ENCODE assay signal across 13 cellular contexts in genomic region chr10:131961777-131962450, GRCh38. TPM values are rescaled to one million over a fixed set of nuclear protein-coding genes. Genes with fewer than 3 reads are reported as not detected.
DNase-seq lines count a peak whose midpoint lies in the region; ATAC-seq and TF ChIP-seq lines count a peak whose summit lies in the region.
"Had no signal": no experiment of that assay in that cellular context is flagged by ENCODE, and none has a peak within 500 bp of the region (broad histone marks: within the 10 kb centered on the region; RNA-seq: fewer than 3 reads in every experiment).

No MANE protein-coding gene starts in this region.

- intact Hi-C loops in cardiac septum (cut with DNase I), result no loop called here
- intact Hi-C loops in left ventricle myocardium inferior (cut with micrococcal nuclease), result no loop called here
- intact Hi-C loops in ovary (cut with DNase I), result no loop called here

- H3K9me3 Mint-ChIP-seq in glutamatergic neuron (ENCODE audit: unreplicated experiment), result peaks cover 13% of the 10 kb centered on the region
- H3K9me3 Mint-ChIP-seq: CD4-positive, CD25-positive, alpha-beta regulatory T cell had no signal

- no peaks in the 10 kb centered on the region for H3K4me1 ChIP-seq in left ventricle myocardium inferior
- H3K4me1 ChIP-seq in ovary (ENCODE audit: insufficient read depth), result no peaks in the 10 kb centered on the region

- no peak overlapping the region for H3K4me3 ChIP-seq in left ventricle myocardium inferior
- H3K4me3 ChIP-seq in ovary, result no peak overlapping the region

- H3K36me3 ChIP-seq in left ventricle myocardium inferior (peaks cover 31% of the 10 kb centered on the region), ovary (no peaks in the 10 kb centered on the region)

- peaks cover 5% of the 10 kb centered on the region for H3K36me3 Mint-ChIP-seq in glutamatergic neuron (ENCODE audit: unreplicated experiment)

- H3K27ac Mint-ChIP-seq in glutamatergic neuron (ENCODE audit: unreplicated experiment), result peak overlapping the region; percentile 30

- peak overlapping the region; percentile 46 for H3K4me3 Mint-ChIP-seq in glutamatergic neuron (ENCODE audit: unreplicated experiment)
- H3K4me3 Mint-ChIP-seq: CD4-positive, CD25-positive, alpha-beta regulatory T cell had no signal

- peaks cover 12% of the 10 kb centered on the region for H3K4me1 Mint-ChIP-seq in glutamatergic neuron (ENCODE audit: low read depth, unreplicated experiment)

- H3K27me3 ChIP-seq in left ventricle myocardium inferior (ENCODE audit: low read depth) (no peaks in the 10 kb centered on the region), ovary (no peaks in the 10 kb centered on the region)
- H3K27me3 ChIP-seq: neutrophil had no signal

- 79 to 89% (median 88%) methylated on average over 27 of the region's 27 CpGs for WGBS in ovary, 3 donors

- DNase-seq in cardiac septum (ENCODE audit: low spot score) (peak; percentile 61), left ventricle myocardium inferior (no peak), NCI-H524 treated with DMSO at 0.1 percent for 48 hours (lab: John Stamatoyannopoulos, UW) (peak; percentile 68), glutamatergic neuron (peak; percentile 33), RKO (ENCODE audit: low spot score) (no peak), ovary (no peak), hippocampal formation (lab: John Stamatoyannopoulos, UW) (no peak)
- DNase-seq: CD4-positive, CD25-positive, alpha-beta regulatory T cell; kidney glomerular epithelial cell; NCI-H1436 treated with DMSO at 0.1 percent for 48 hours; stimulated activated CD4-positive, alpha-beta T cell treated with anti-CD3 and anti-CD28 coated beads, Interleukin-4, amount 100 ng/mL, for 24 hours had no signal

- no peak for TF ChIP-seq EP300 in ovary (IDR thresholded peaks at IDR 0.05)

- no peak for TF ChIP-seq POLR2A in ovary (IDR thresholded peaks at IDR 0.05)

- H3K27me3 Mint-ChIP-seq in glutamatergic neuron (ENCODE audit: unreplicated experiment), result peaks cover 7% of the 10 kb centered on the region
- H3K27me3 Mint-ChIP-seq: CD4-positive, CD25-positive, alpha-beta regulatory T cell had no signal

- ATAC-seq in HG03097 (IDR thresholded peaks at IDR 0.05; ENCODE audit: low FRiP score, unreplicated experiment), result no peak

- TF ChIP-seq CTCF in left ventricle myocardium inferior (IDR thresholded peaks at IDR 0.05; ENCODE audit: borderline replicate concordance), result no peak
- TF ChIP-seq CTCF in glutamatergic neuron (IDR thresholded peaks at IDR 0.05; ENCODE audit: partially characterized antibody, unreplicated experiment), result no peak
- TF ChIP-seq CTCF in ovary (IDR thresholded peaks at IDR 0.05), result no peak

- H3K9me3 ChIP-seq in left ventricle myocardium inferior (replicated peaks) (no peaks in the 10 kb centered on the region), ovary (no peaks in the 10 kb centered on the region)
- H3K9me3 ChIP-seq: neutrophil had no signal

- H3K27ac ChIP-seq in left ventricle myocardium inferior (replicated peaks) (no peak overlapping the region), ovary (no peak overlapping the region)
- H3K27ac ChIP-seq: neutrophil had no signal

RNA-seq across cellular contexts. Expression of gene BNIP3, which starts 19.8 kb away (rescaled TPM):
- 112 TPM for total RNA-seq in cardiac septum
- total RNA-seq in left ventricle myocardium inferior, result 161 TPM
- 56.4 TPM for total RNA-seq in glutamatergic neuron (ENCODE audit: unreplicated experiment)
- 100 to 1,000 TPM in 2 of 7 donors, 10 to 100 TPM in 5; 45.1 to 166 (median 70.1) TPM for total RNA-seq in ovary
- 10 to 100 TPM; 39.8 to 47.6 TPM for polyA plus RNA-seq in ovary

Comparison
In these comparisons a context has a peak if more than half of its experiments do, and no peak if none do; other contexts are left out.
1. DNase-seq: peak in cardiac septum (single experiment), NCI-H524 treated with DMSO at 0.1 percent for 48 hours (single experiment) and glutamatergic neuron (single experiment); none in left ventricle myocardium inferior (single experiment), RKO (single experiment), ovary (0 of 5) and hippocampal formation (0 of 2).